In genomic region chr11:69106124-69106811, GRCh38 we compare ENCODE assay signal across 21 cellular contexts. TPM values are rescaled to one million over a fixed set of nuclear protein-coding genes. Genes with fewer than 3 reads are reported as not detected.
DNase-seq lines count a peak whose midpoint lies in the region; ATAC-seq and TF ChIP-seq lines count a peak whose summit lies in the region.
"Had no signal": no experiment of that assay in that cellular context is flagged by ENCODE, and none has a peak within 500 bp of the region (broad histone marks: within the 10 kb centered on the region; RNA-seq: fewer than 3 reads in every experiment).

No MANE protein-coding gene starts in this region.

- H3K4me1 ChIP-seq in BLaER1 treated with 17β-estradiol and CSF1 and Interleukin-3, amounts not matched to agents 10 nM and 100 nM = peaks cover 10 to 24% (median 19%) of the 10 kb centered on the region in 10 experiments; a peak in 18 of 20 replicates
- H3K4me1 ChIP-seq in HUES6 (ENCODE audit: control insufficient read depth, insufficient read depth, low read length) (no peaks in the 10 kb centered on the region), prostate gland (replicated peaks) (peaks cover 26% of the 10 kb centered on the region)

- H3K4me3 ChIP-seq in BLaER1 treated with 17β-estradiol and CSF1 and Interleukin-3, amounts not matched to agents 10 nM and 100 nM = no peak overlapping the region
- no peak overlapping the region for H3K4me3 ChIP-seq in HUES6 (ENCODE audit: low read depth, low read length)
- H3K4me3 ChIP-seq in prostate gland = no peak overlapping the region
- H3K4me3 ChIP-seq: esophagus muscularis mucosa, GM23338, tibial nerve had no signal

- no peaks in the 10 kb centered on the region; a peak in 1 of 22 replicates for H3K36me3 ChIP-seq in BLaER1 treated with 17β-estradiol and CSF1 and Interleukin-3, amounts not matched to agents 10 nM and 100 nM
- no peaks in the 10 kb centered on the region for H3K36me3 ChIP-seq in HUES6 (ENCODE audit: control insufficient read depth, insufficient read depth, low read length)
- no peaks in the 10 kb centered on the region for H3K36me3 ChIP-seq in prostate gland

- TF ChIP-seq POLR2A in prostate gland (IDR thresholded peaks at IDR 0.05) = peak; percentile 19

- no peak overlapping the region for H3K27ac ChIP-seq in BLaER1 treated with 17β-estradiol and CSF1 and Interleukin-3, amounts not matched to agents 10 nM and 100 nM
- H3K27ac ChIP-seq in HUES6 (ENCODE audit: low read depth, low read length) (no peak overlapping the region), prostate gland (peak overlapping the region; percentile 83 to 87)
- H3K27ac ChIP-seq: esophagus muscularis mucosa, tibial nerve had no signal

- peaks cover under 1 to 54% (median 25%) of the 10 kb centered on the region in 11 experiments; a peak in 15 of 22 replicates for H4K20me1 ChIP-seq in BLaER1 treated with 17β-estradiol and CSF1 and Interleukin-3, amounts not matched to agents 10 nM and 100 nM

- H3K27me3 ChIP-seq in BLaER1 treated with 17β-estradiol and CSF1 and Interleukin-3, amounts not matched to agents 10 nM and 100 nM = peaks cover 4 to 25% (median 17%) of the 10 kb centered on the region in 11 experiments; a peak in 11 of 22 replicates
- no peaks in the 10 kb centered on the region for H3K27me3 ChIP-seq in HUES6 (ENCODE audit: control insufficient read depth, insufficient read depth, low read length)
- H3K27me3 ChIP-seq in prostate gland (replicated peaks; ENCODE audit: insufficient read depth) = no peaks in the 10 kb centered on the region
- H3K27me3 ChIP-seq: esophagus muscularis mucosa, tibial nerve had no signal

- 17% methylated on average over 21 of the region's 22 CpGs for WGBS in prostate gland

- peak overlapping the region in 1 of 11 experiments; percentile 38; a peak in 1 of 22 replicates for H3K9ac ChIP-seq in BLaER1 treated with 17β-estradiol and CSF1 and Interleukin-3, amounts not matched to agents 10 nM and 100 nM
- peak overlapping the region; percentile 11 for H3K9ac ChIP-seq in HUES6 (ENCODE audit: low read length)

- DNase-seq in dermis blood vessel endothelial cell = peak; percentile 67
- DNase-seq in prostate gland (ENCODE audit: low spot score) = peak; percentile 85
- no peak for DNase-seq in epidermal melanocyte (ENCODE audit: insufficient read length, low spot score)
- no peak for DNase-seq in dedifferentiated amniotic fluid mesenchymal stem cell (ENCODE audit: extremely low spot score)
- DNase-seq: activated CD4-positive, CD25-positive, alpha-beta regulatory T cell treated with anti-CD3 and anti-CD28 coated beads, Interleukin-2, amount 50 U/mL, for 72 hours; activated CD8-positive, alpha-beta T cell treated with anti-CD3 and anti-CD28 coated beads for 36 hours; activated gamma-delta T cell; activated naive CD8-positive, alpha-beta T cell treated with anti-CD3 and anti-CD28 coated beads, Interleukin-2, amount 50 U/mL, for 24 hours; AML-193; COR-L47; effector memory CD4-positive, alpha-beta T cell; NCI-H1092; NCI-H1930; NCI-H69; stimulated activated naive CD8-positive, alpha-beta T cell treated with anti-CD3 and anti-CD28 coated beads, Interleukin-15, amount 100 ng/mL, for 72 hours had no signal

- ATAC-seq in HG03469 (IDR thresholded peaks at IDR 0.05; ENCODE audit: unreplicated experiment) = no peak
- ATAC-seq: activated CD8-positive, alpha-beta T cell treated with anti-CD3 and anti-CD28 coated beads for 36 hours; activated naive CD8-positive, alpha-beta T cell treated with anti-CD3 and anti-CD28 coated beads, Interleukin-2, amount 50 U/mL, for 24 hours; GM23338; stimulated activated naive CD8-positive, alpha-beta T cell treated with anti-CD3 and anti-CD28 coated beads, Interleukin-15, amount 100 ng/mL, for 72 hours had no signal

- intact Hi-C loops in prostate gland (cut with DNase I) = no loop called here

- H3K4me2 ChIP-seq in BLaER1 treated with 17β-estradiol and CSF1 and Interleukin-3, amounts not matched to agents 10 nM and 100 nM = peak overlapping the region; percentile 15 to 63 (median 43); a peak in 21 of 22 replicates
- H3K4me2 ChIP-seq: GM23338 had no signal

- H3K9me3 ChIP-seq in BLaER1 treated with 17β-estradiol and CSF1 and Interleukin-3, amounts not matched to agents 10 nM and 100 nM (replicated peaks in 1 of 11) = peaks cover 0 to 23% (median 12%) of the 10 kb centered on the region in 11 experiments; a peak in 15 of 22 replicates
- peaks cover 6% of the 10 kb centered on the region; the same call in 1 of the 2 replicates for H3K9me3 ChIP-seq in HUES6 (ENCODE audit: control insufficient read depth, insufficient read depth, low read depth, low read length)
- no peaks in the 10 kb centered on the region for H3K9me3 ChIP-seq in prostate gland
- H3K9me3 ChIP-seq: esophagus muscularis mucosa had no signal

- TF ChIP-seq CTCF in prostate gland (IDR thresholded peaks at IDR 0.05) = peak in 1 of 4 experiments; percentile 41

RNA-seq across cellular contexts. Expression of gene SMIM38, which starts 49.5 kb away (rescaled TPM):
- total RNA-seq in dermis blood vessel endothelial cell = 0.09 and 0.17 TPM in 2 replicates
- 1 to 10 TPM; 2.8 to 3.9 TPM for total RNA-seq in prostate gland

RNA-seq across cellular contexts. Expression of gene TPCN2, which starts 57.5 kb away (rescaled TPM):
- 13.8 and 14.3 TPM in 2 replicates for total RNA-seq in dermis blood vessel endothelial cell
- total RNA-seq in prostate gland = 10 to 100 TPM; 17.6 to 31.0 TPM

Comparison
In these comparisons a context has a peak if more than half of its experiments do, and no peak if none do; other contexts are left out.
1. H3K27ac ChIP-seq: peak in prostate gland (2 of 2); none in BLaER1 treated with 17β-estradiol and CSF1 and Interleukin-3, amounts not matched to agents 10 nM and 100 nM (0 of 11) and HUES6 (single experiment).
2. DNase-seq: peak in dermis blood vessel endothelial cell (single experiment) and prostate gland (single experiment); none in epidermal melanocyte (single experiment) and dedifferentiated amniotic fluid mesenchymal stem cell (single experiment).